ENCODE assay signal across 7 cellular contexts in genomic region chr21:44143380-44143779, GRCh38. TPM values are rescaled to one million over a fixed set of nuclear protein-coding genes. Genes with fewer than 3 reads are reported as not detected.
DNase-seq lines count a peak whose midpoint lies in the region; ATAC-seq lines count a peak whose summit lies in the region.
"Not testable (repeated sequence)": the region's sequence is repeated elsewhere in the genome, so short reads cannot be mapped to it uniquely, and the experiment has no call there.

No MANE protein-coding gene starts in this region.

- CTCF ChIA-PET in activated CD8-positive, alpha-beta T cell treated with anti-CD3 and anti-CD28 coated beads, Interleukin-2, amount 10 ng/mL, durations not matched to agents 7 days and 5 days (lab: Charles Lee): not testable (repeated sequence)

- DNase-seq in activated CD8-positive, alpha-beta T cell treated with anti-CD3 and anti-CD28 coated beads, Interleukin-2, amount 10 ng/mL, durations not matched to agents 7 days and 5 days; memory B cell (ENCODE audit: low spot score in 2 of 2): not testable (repeated sequence)
- DNase-seq in activated gamma-delta T cell treated with anti-CD3 and anti-CD28 coated beads, Interleukin-2, amount 50 U/mL, for 16 hours (ENCODE audit: low read depth): peak; percentile 21

- H3K9me3 Mint-ChIP-seq in activated CD8-positive, alpha-beta T cell treated with anti-CD3 and anti-CD28 coated beads, Interleukin-2, amount 10 ng/mL, durations not matched to agents 7 days and 5 days (ENCODE audit: insufficient read depth); memory B cell: not testable (repeated sequence)

- POLR2A ChIA-PET in activated CD8-positive, alpha-beta T cell treated with anti-CD3 and anti-CD28 coated beads, Interleukin-2, amount 10 ng/mL, durations not matched to agents 7 days and 5 days (lab: Charles Lee): not testable (repeated sequence)

- not testable (repeated sequence) for H3K4me3 Mint-ChIP-seq in activated CD8-positive, alpha-beta T cell treated with anti-CD3 and anti-CD28 coated beads, Interleukin-2, amount 10 ng/mL, durations not matched to agents 7 days and 5 days; memory B cell

- not testable (repeated sequence) for H3K27me3 Mint-ChIP-seq in activated CD8-positive, alpha-beta T cell treated with anti-CD3 and anti-CD28 coated beads, Interleukin-2, amount 10 ng/mL, durations not matched to agents 7 days and 5 days (ENCODE audit: low read depth); memory B cell

- not testable (repeated sequence) for H3K36me3 Mint-ChIP-seq in activated CD8-positive, alpha-beta T cell treated with anti-CD3 and anti-CD28 coated beads, Interleukin-2, amount 10 ng/mL, durations not matched to agents 7 days and 5 days (ENCODE audit: low read depth); memory B cell

- H3K4me1 Mint-ChIP-seq in activated CD8-positive, alpha-beta T cell treated with anti-CD3 and anti-CD28 coated beads, Interleukin-2, amount 10 ng/mL, durations not matched to agents 7 days and 5 days (ENCODE audit: low read depth); memory B cell: not testable (repeated sequence)

- peak; percentile 46 for ATAC-seq in GM18498 (IDR thresholded peaks at IDR 0.05; ENCODE audit: unreplicated experiment)
- peak; percentile 60 for ATAC-seq in GM19463 (IDR thresholded peaks at IDR 0.05; ENCODE audit: unreplicated experiment)
- ATAC-seq in HG02938 (IDR thresholded peaks at IDR 0.05; ENCODE audit: unreplicated experiment): peak; percentile 39
- peak; percentile 38 for ATAC-seq in HG03571 (IDR thresholded peaks at IDR 0.05; ENCODE audit: unreplicated experiment)
- ATAC-seq in activated CD8-positive, alpha-beta T cell treated with anti-CD3 and anti-CD28 coated beads, Interleukin-2, amount 10 ng/mL, durations not matched to agents 7 days and 5 days: peak; percentile 40
- peak; percentile 68 for ATAC-seq in memory B cell (ENCODE audit: low read depth)

- H3K27ac Mint-ChIP-seq in activated CD8-positive, alpha-beta T cell treated with anti-CD3 and anti-CD28 coated beads, Interleukin-2, amount 10 ng/mL, durations not matched to agents 7 days and 5 days; memory B cell: not testable (repeated sequence)

RNA-seq across cellular contexts. Expression of gene GATD3, which starts 9.9 kb away (rescaled TPM):
- total RNA-seq in activated CD8-positive, alpha-beta T cell treated with anti-CD3 and anti-CD28 coated beads, Interleukin-2, amount 10 ng/mL, durations not matched to agents 7 days and 5 days: 10 to 100 TPM in 1 of 2 experiments, 1 to 10 TPM in 1; 8.2 to 10.6 TPM

RNA-seq across cellular contexts. Expression of gene PWP2, which starts 36.2 kb away (rescaled TPM):
- 1 to 10 TPM; 2.9 to 8.0 TPM for total RNA-seq in activated CD8-positive, alpha-beta T cell treated with anti-CD3 and anti-CD28 coated beads, Interleukin-2, amount 10 ng/mL, durations not matched to agents 7 days and 5 days
